10 cellular contexts compared by ENCODE assay signal in genomic region chr5:33890147-33890546, GRCh38. TPM values are rescaled to one million over a fixed set of nuclear protein-coding genes. Genes with fewer than 3 reads are reported as not detected.
A peak's percentile ranks its signal among the peaks of the same experiment; 100 is the strongest.
DNase-seq lines count a peak whose midpoint lies in the region; ATAC-seq and TF ChIP-seq lines count a peak whose summit lies in the region.
"Had no signal": no experiment of that assay in that cellular context is flagged by ENCODE, and none has a peak within 500 bp of the region (broad histone marks: within the 10 kb centered on the region; RNA-seq: fewer than 3 reads in every experiment).

No MANE protein-coding gene starts in this region.

- H3K56ac ChIP-seq in IMR-90 (ENCODE audit: extremely low read depth, insufficient read depth, low read length), result peak overlapping the region; percentile 33

- peak overlapping the region in 1 of 2 experiments; percentile 85; a peak in 3 of 4 replicates for H4K8ac ChIP-seq in IMR-90 (ENCODE audit: low read depth in 2 of 2, low read length in 2 of 2)

- TF ChIP-seq EP300 in esophagus muscularis mucosa (IDR thresholded peaks at IDR 0.05), result no peak

- peaks cover 3% of the 10 kb centered on the region; the same call in 1 of the 2 replicates for H3K9me1 ChIP-seq in IMR-90 (ENCODE audit: insufficient read depth, low read length)

- no TSS peak for BruUV-seq in IMR-90 (replicated peaks; lab: Mats Ljungman, UMichigan)

- no peaks in the 10 kb centered on the region for H3K36me3 Mint-ChIP-seq in nephron (ENCODE audit: low read depth)
- no peaks in the 10 kb centered on the region for H3K36me3 Mint-ChIP-seq in activated CD8-positive, alpha-beta T cell treated with anti-CD3 and anti-CD28 coated beads for 36 hours (ENCODE audit: low read depth)

- no peaks in the 10 kb centered on the region for H3K27me3 Mint-ChIP-seq in nephron (ENCODE audit: low read depth)
- H3K27me3 Mint-ChIP-seq in activated CD8-positive, alpha-beta T cell treated with anti-CD3 and anti-CD28 coated beads for 36 hours, result peaks cover 31% of the 10 kb centered on the region

- peak overlapping the region; percentile 81 for H3K23ac ChIP-seq in IMR-90 (ENCODE audit: low read depth, low read length)

- H4K20me1 ChIP-seq in IMR-90 (ENCODE audit: insufficient read depth, low read length), result peaks cover 9% of the 10 kb centered on the region; the same call in 1 of the 2 replicates

- H3K4me3 ChIP-seq in AG04449 (ENCODE audit: low read depth, low read length), result peak overlapping the region; percentile 67
- H3K4me3 ChIP-seq in IMR-90 (ENCODE audit: insufficient read depth, low read depth, low read length), result peak overlapping the region; percentile 57
- peak overlapping the region; percentile 57 to 66 (median 60) for H3K4me3 ChIP-seq in esophagus muscularis mucosa
- H3K4me3 ChIP-seq in adrenal gland, result peak overlapping the region in 1 of 4 donors; percentile 54

- peak overlapping the region; percentile 56 for H4K5ac ChIP-seq in IMR-90 (ENCODE audit: low read depth, low read length)

- H3K4me1 Mint-ChIP-seq in nephron, result peaks cover 39% of the 10 kb centered on the region
- H3K4me1 Mint-ChIP-seq in activated CD8-positive, alpha-beta T cell treated with anti-CD3 and anti-CD28 coated beads for 36 hours (ENCODE audit: low read depth), result peaks cover 6% of the 10 kb centered on the region

- peak overlapping the region; percentile 91 to 95 (median 91) for H3K27ac Mint-ChIP-seq in nephron
- no peak overlapping the region for H3K27ac Mint-ChIP-seq in activated CD8-positive, alpha-beta T cell treated with anti-CD3 and anti-CD28 coated beads for 36 hours

- WGBS in IMR-90 (ENCODE audit: extremely low coverage in 2 of 2, insufficient read length in 1 of 2), 2 experiments, result 0% methylated on average over 1 of the region's 3 CpGs; no CpG with 5 or more reads in 1 of the 2 experiments
- 25% methylated on average over 2 of the region's 3 CpGs for WGBS in esophagus muscularis mucosa
- WGBS in adrenal gland, 4 donors, result 6 to 30% (median 21%) methylated on average over 3 of the region's 3 CpGs

- DNase-seq in AG04449 (ENCODE audit: low read depth, low spot score), result no peak
- peak; percentile 41 for DNase-seq in IMR-90
- DNase-seq in esophagus muscularis mucosa (ENCODE audit: extremely low spot score), result no peak
- DNase-seq in adrenal gland, result no peak
- DNase-seq in UCSD-AML1 (lab: John Stamatoyannopoulos, UW; ENCODE audit: unreplicated experiment), result no peak
- no peak for DNase-seq in activated gamma-delta T cell (lab: John Stamatoyannopoulos, UW)
- DNase-seq in activated CD8-positive, alpha-beta T cell treated with anti-CD3 and anti-CD28 coated beads for 36 hours, result no peak
- DNase-seq: effector CD8-positive, alpha-beta T cell; NCI-H2081 had no signal

- H2BK20ac ChIP-seq in IMR-90 (ENCODE audit: low read depth, low read length), result peak overlapping the region; percentile 48; the same call in 1 of the 2 replicates

- in situ Hi-C loops in IMR-90 (cut with MboI; ENCODE audit: low sequenced_read_pairs), result no loop called here

- intact Hi-C loops in IMR-90 (cut with micrococcal nuclease), result loop anchor here (2.0 to 5.0 kb wide), 5 partner anchors 45 to 448 kb away; partner anchors contain the start of gene TARS1
- intact Hi-C loops in esophagus muscularis mucosa (cut with DNase I), result no loop called here
- intact Hi-C loops in adrenal gland (cut with DNase I), result no loop called here
- intact Hi-C loops in activated CD8-positive, alpha-beta T cell treated with anti-CD3 and anti-CD28 coated beads for 36 hours (cut with micrococcal nuclease), result no loop called here

- H2BK5ac ChIP-seq in IMR-90 (ENCODE audit: low read depth, low read length, poor library complexity, severe bottlenecking), result peak overlapping the region; percentile 10

- H2BK15ac ChIP-seq in IMR-90 (ENCODE audit: low read depth, low read length), result peak overlapping the region; percentile 3; the same call in 1 of the 3 replicates

- H3K9me3 ChIP-seq in IMR-90 (ENCODE audit: control insufficient read depth, insufficient read depth, low read length) (no peaks in the 10 kb centered on the region), esophagus muscularis mucosa (no peaks in the 10 kb centered on the region), adrenal gland (replicated peaks in 1 of 3) (no peaks in the 10 kb centered on the region)

- H2AK5ac ChIP-seq in IMR-90 (ENCODE audit: low read depth, low read length), result peak overlapping the region; percentile 50

- H3K18ac ChIP-seq in IMR-90 (ENCODE audit: low read depth, low read length), result peak overlapping the region; percentile 73

- TF ChIP-seq CTCF in AG04449 (IDR thresholded peaks at IDR 0.05; ENCODE audit: insufficient read depth, low read length, missing control alignments) (no peak), IMR-90 (conservative IDR thresholded peaks at IDR 0.05; ENCODE audit: low read depth, low read length) (no peak), esophagus muscularis mucosa (IDR thresholded peaks at IDR 0.05) (no peak), nephron (IDR thresholded peaks at IDR 0.05; ENCODE audit: unreplicated experiment in 3 of 3) (no peak), adrenal gland (IDR thresholded peaks at IDR 0.05) (no peak)
- no peak for TF ChIP-seq CTCF in activated CD8-positive, alpha-beta T cell treated with anti-CD3 and anti-CD28 coated beads for 36 hours (IDR thresholded peaks at IDR 0.05)

- dilution Hi-C loops in IMR-90 (cut with HindIII; ENCODE audit: low sequenced_read_pairs, unreplicated experiment), result no loop called here

- H3K79me1 ChIP-seq in IMR-90 (ENCODE audit: low read depth in 1 of 2, low read length in 2 of 2), result peaks cover 5 to 51% of the 10 kb centered on the region in 2 experiments; a peak in 3 of 4 replicates

- no peaks in the 10 kb centered on the region for H3K27me3 ChIP-seq in IMR-90 (ENCODE audit: control insufficient read depth, insufficient read depth, low read length)
- H3K27me3 ChIP-seq in esophagus muscularis mucosa, result no peaks in the 10 kb centered on the region
- H3K27me3 ChIP-seq in adrenal gland, result no peaks in the 10 kb centered on the region

- H3K4me1 ChIP-seq in IMR-90 (ENCODE audit: control insufficient read depth, insufficient read depth, low read length), result peaks cover 19% of the 10 kb centered on the region
- peaks cover 25 to 71% (median 68%) of the 10 kb centered on the region in 4 donors for H3K4me1 ChIP-seq in esophagus muscularis mucosa
- H3K4me1 ChIP-seq in adrenal gland (replicated peaks in 1 of 2), result peaks cover 0 to 16% of the 10 kb centered on the region in 2 donors

- peak overlapping the region; percentile 62 for H2BK120ac ChIP-seq in IMR-90 (ENCODE audit: low read depth, low read length)

- CTCF ChIA-PET in AG04449 (lab: Yijun Ruan, JAX), result interaction anchor here (0.8 to 2.0 kb wide), 2 partner anchors 44 to 80 kb away, joined by 3 to 7 read pairs; no protein-coding TSS in a partner anchor
- CTCF ChIA-PET in IMR-90 (lab: Yijun Ruan, JAX), result interaction anchor here (0.5 to 1.4 kb wide), 3 partner anchors 10 to 762 kb away, joined by 3 to 4 read pairs (median 4); no protein-coding TSS in a partner anchor
- CTCF ChIA-PET in activated CD8-positive, alpha-beta T cell treated with anti-CD3 and anti-CD28 coated beads for 36 hours (lab: Charles Lee), result no interaction called here

- H3K27ac ChIP-seq in IMR-90 (ENCODE audit: insufficient read depth, low read length) (peak overlapping the region; percentile 72; the same call in 1 of the 2 replicates), esophagus muscularis mucosa (replicated peaks in 1 of 4) (peak overlapping the region in 2 of 4 donors; percentile 9 to 84), adrenal gland (peak overlapping the region in 2 of 5 donors; percentile 18 to 54)

- POLR2A ChIA-PET in AG04449 (lab: Yijun Ruan, JAX) (no interaction called here), IMR-90 (lab: Charles Lee; ENCODE audit: unreplicated experiment) (no interaction called here)
- POLR2A ChIA-PET in activated CD8-positive, alpha-beta T cell treated with anti-CD3 and anti-CD28 coated beads for 36 hours (lab: Charles Lee), result no interaction called here

- peak overlapping the region; percentile 92 for H3K4me2 ChIP-seq in IMR-90 (ENCODE audit: low read depth, low read length)

- peak overlapping the region; percentile 28; the same call in 1 of the 2 replicates for H4K91ac ChIP-seq in IMR-90 (ENCODE audit: insufficient read depth, low read depth, low read length)

- peak overlapping the region; percentile 25 for H2AFZ ChIP-seq in IMR-90 (replicated peaks; ENCODE audit: low read length, poor library complexity)

- peak; percentile 2; the same call in 1 of the 2 replicates for ATAC-seq in IMR-90 (ENCODE audit: low read depth)
- no peak for ATAC-seq in activated CD8-positive, alpha-beta T cell treated with anti-CD3 and anti-CD28 coated beads for 36 hours

- H3K36me3 ChIP-seq in IMR-90 (ENCODE audit: control insufficient read depth, insufficient read depth, low read length) (no peaks in the 10 kb centered on the region), esophagus muscularis mucosa (no peaks in the 10 kb centered on the region), adrenal gland (replicated peaks in 1 of 2) (no peaks in the 10 kb centered on the region)

- TF ChIP-seq RAD21 in IMR-90 (IDR thresholded peaks at IDR 0.05; ENCODE audit: low read length), result no peak

- TF ChIP-seq POLR2A in IMR-90 (IDR thresholded peaks at IDR 0.05; ENCODE audit: low read depth, low read length) (no peak), esophagus muscularis mucosa (IDR thresholded peaks at IDR 0.05; ENCODE audit: low read depth) (no peak), adrenal gland (IDR thresholded peaks at IDR 0.05) (no peak)

- H2AK9ac ChIP-seq in IMR-90 (replicated peaks; ENCODE audit: low read depth, low read length, poor library complexity), result no peak overlapping the region

- no peaks in the 10 kb centered on the region for H3K9me3 Mint-ChIP-seq in nephron
- H3K9me3 Mint-ChIP-seq in activated CD8-positive, alpha-beta T cell treated with anti-CD3 and anti-CD28 coated beads for 36 hours, result no peaks in the 10 kb centered on the region

- H3K14ac ChIP-seq in IMR-90 (replicated peaks; ENCODE audit: low read depth, low read length), result peak overlapping the region; percentile 75

- peak overlapping the region; percentile 86 to 94 (median 90) for H3K4me3 Mint-ChIP-seq in nephron
- no peak overlapping the region for H3K4me3 Mint-ChIP-seq in activated CD8-positive, alpha-beta T cell treated with anti-CD3 and anti-CD28 coated beads for 36 hours

- H3K9ac ChIP-seq in IMR-90 (ENCODE audit: low read depth, low read length), result peak overlapping the region; percentile 87

- H3K4ac ChIP-seq in IMR-90 (ENCODE audit: low read depth, low read length), result peak overlapping the region; percentile 76; the same call in 1 of the 2 replicates

RNA-seq across cellular contexts. Expression of gene ADAMTS12, which starts 1.6 kb away (rescaled TPM):
- 49.2 and 51.3 TPM in 2 replicates for total RNA-seq in IMR-90 (2012; rRNA removed)
- polyA plus RNA-seq in IMR-90 (2012; rRNA removed), result 24.3 and 27.3 TPM in 2 replicates
- 11.0 and 16.9 TPM in 2 replicates for polyA plus RNA-seq in IMR-90 (2012; cell fraction: cytosol; rRNA removed)
- 11.0 and 24.1 TPM in 2 replicates for polyA plus RNA-seq in IMR-90 (2012; cell fraction: nucleus; rRNA removed; ENCODE audit: low replicate concordance)
- total RNA-seq in esophagus muscularis mucosa, result 1 to 10 TPM; 2.3 to 6.0 (median 4.2) TPM
- total RNA-seq in adrenal gland, result 10 to 100 TPM in 6 of 8 donors, 1 to 10 TPM in 2; 2.1 to 25.4 (median 14.3) TPM
- polyA plus RNA-seq in adrenal gland, result 1 to 10 TPM; 1.9 to 9.0 (median 5.1) TPM
- not detected for total RNA-seq in activated CD8-positive, alpha-beta T cell treated with anti-CD3 and anti-CD28 coated beads for 36 hours

RNA-seq across cellular contexts. Expression of gene RXFP3, which starts 46.0 kb away (rescaled TPM):
- total RNA-seq in IMR-90 (2012; rRNA removed) (not detected in 2 replicates), esophagus muscularis mucosa (not detected), adrenal gland (1 to 10 TPM in 2 of 8 donors, under 1 TPM in 4, not detected in 2; 0.14 to 9.7 (median 0.63) TPM)
- polyA plus RNA-seq in IMR-90 (2012; rRNA removed) (not detected in 2 replicates), adrenal gland (under 1 TPM in 1 of 3 donors, not detected in 2; 0.60 TPM)
- polyA plus RNA-seq in IMR-90 (2012; cell fraction: cytosol; rRNA removed), result not detected in 2 replicates
- not detected in 2 replicates for polyA plus RNA-seq in IMR-90 (2012; cell fraction: nucleus; rRNA removed; ENCODE audit: low replicate concordance)
- not detected for total RNA-seq in activated CD8-positive, alpha-beta T cell treated with anti-CD3 and anti-CD28 coated beads for 36 hours
